ENCODE assay signal across 16 cellular contexts in genomic region chr6:46393161-46393939, GRCh38.
"Had no signal": no experiment of that assay in that cellular context is flagged by ENCODE, and none has a peak within 500 bp of the region (broad histone marks: within the 10 kb centered on the region; RNA-seq: fewer than 3 reads in every experiment).

No MANE protein-coding gene starts in this region.

- H3K4me1 ChIP-seq: colonic mucosa, suprapubic skin, upper lobe of left lung had no signal

- DNase-seq: activated CD4-positive, alpha-beta T cell treated with anti-CD3 and anti-CD28 coated beads, Interleukin-2, amount 50 U/mL, for 4 hours; activated effector memory CD4-positive, alpha-beta T cell treated with anti-CD3 and anti-CD28 coated beads, Interleukin-2, amount 50 U/mL, for 16 hours; activated T-cell treated with anti-CD3 and anti-CD28 coated beads, Interleukin-2, amount 50 U/mL, for 72 hours; central memory CD4-positive, alpha-beta T cell; colonic mucosa; foreskin melanocyte; islet precursor cell; left ventricle myocardium inferior; mesenchymal stem cell; naive thymus-derived CD8-positive, alpha-beta T cell; stimulated activated CD4-positive, alpha-beta T cell treated with anti-CD3 and anti-CD28 coated beads, Interleukin-1b, Interleukin-23, amount 100 ng/mL, for 48 hours; stimulated activated CD8-positive, alpha-beta memory T cell treated with anti-CD3 and anti-CD28 coated beads, Interleukin-4, amount 100 ng/mL, for 48 hours; stimulated activated naive CD4-positive, alpha-beta T cell treated with Interleukin-2 at 50 U/mL for 16 hours; upper lobe of left lung had no signal

- H3K4me3 ChIP-seq: colonic mucosa, left ventricle myocardium inferior, SK-N-MC, suprapubic skin, upper lobe of left lung had no signal

- ATAC-seq: activated T-cell treated with anti-CD3 and anti-CD28 coated beads, Interleukin-2, amount 50 U/mL, for 72 hours; naive thymus-derived CD8-positive, alpha-beta T cell had no signal

- H3K27me3 ChIP-seq: colonic mucosa, suprapubic skin, upper lobe of left lung had no signal

- H3K9me3 ChIP-seq: colonic mucosa, left ventricle myocardium inferior, suprapubic skin, upper lobe of left lung had no signal

- H3K27ac ChIP-seq: colonic mucosa, left ventricle myocardium inferior, SK-N-MC, suprapubic skin, upper lobe of left lung had no signal

- H3K36me3 ChIP-seq: colonic mucosa, left ventricle myocardium inferior, suprapubic skin, upper lobe of left lung had no signal
